Comparison of ENCODE assay signal across 13 cellular contexts in genomic region chr14:67722293-67722692, GRCh38. TPM values are rescaled to one million over a fixed set of nuclear protein-coding genes. Genes with fewer than 3 reads are reported as not detected.
A peak's percentile ranks its signal among the peaks of the same experiment; 100 is the strongest.
DNase-seq lines count a peak whose midpoint lies in the region; ATAC-seq and TF ChIP-seq lines count a peak whose summit lies in the region.
"Had no signal": no experiment of that assay in that cellular context is flagged by ENCODE, and none has a peak within 500 bp of the region (broad histone marks: within the 10 kb centered on the region; RNA-seq: fewer than 3 reads in every experiment).

No MANE protein-coding gene starts in this region.

- WGBS in right lobe of liver (ENCODE audit: insufficient coverage, low coverage, low lambda C conversion rate, missing lambda C conversion rate), result 16% methylated on average over 3 of the region's 3 CpGs
- 2% methylated on average over 3 of the region's 3 CpGs for WGBS in aorta, 2 donors

- H3K9me3 ChIP-seq in right lobe of liver (no peaks in the 10 kb centered on the region), aorta (ENCODE audit: control insufficient read depth, low read length) (no peaks in the 10 kb centered on the region)
- H3K9me3 ChIP-seq: HAP-1 had no signal

- H3K27ac Mint-ChIP-seq in activated T-cell treated with anti-CD3 and anti-CD28 coated beads, Interleukin-2, amount 50 U/mL, for 72 hours, result no peak overlapping the region
- no peak overlapping the region for H3K27ac Mint-ChIP-seq in activated T-cell treated with anti-CD3 and anti-CD28 coated beads, Interleukin-2, amount 50 U/mL, for 24 hours
- H3K27ac Mint-ChIP-seq: CD4-positive, alpha-beta T cell; stimulated activated effector memory CD8-positive, alpha-beta T cell treated with anti-CD3 and anti-CD28 coated beads, Interleukin-12 subunit alpha, Interleukin-12 subunit beta, amount 100 ng/mL, for 72 hours had no signal

- intact Hi-C loops in right lobe of liver (cut with DNase I), result no loop called here
- intact Hi-C loops in aorta (cut with DNase I), result no loop called here

- no peak for TF ChIP-seq CTCF in choroid plexus epithelial cell (conservative IDR thresholded peaks at IDR 0.05; ENCODE audit: low read depth, low read length)
- no peak for TF ChIP-seq CTCF in right lobe of liver (IDR thresholded peaks at IDR 0.05)

- ATAC-seq in activated T-cell treated with anti-CD3 and anti-CD28 coated beads, Interleukin-2, amount 50 U/mL, for 72 hours (replicated peaks in 1 of 2), result no peak
- ATAC-seq in right lobe of liver (peak; percentile 77 to 96 (median 90)), aorta (ENCODE audit: low FRiP score) (peak; percentile 70), GM18870 (IDR thresholded peaks at IDR 0.05; ENCODE audit: unreplicated experiment) (no peak), GM18502 (IDR thresholded peaks at IDR 0.05; ENCODE audit: poor library complexity, unreplicated experiment) (no peak), GM21786 (IDR thresholded peaks at IDR 0.05; ENCODE audit: unreplicated experiment) (no peak)
- ATAC-seq: stimulated activated effector memory CD8-positive, alpha-beta T cell treated with anti-CD3 and anti-CD28 coated beads, Interleukin-12 subunit alpha, Interleukin-12 subunit beta, amount 100 ng/mL, for 72 hours had no signal

- no peak for TF ChIP-seq POLR2A in right lobe of liver (IDR thresholded peaks at IDR 0.05)

- no peaks in the 10 kb centered on the region for H3K36me3 ChIP-seq in right lobe of liver
- no peaks in the 10 kb centered on the region for H3K36me3 ChIP-seq in aorta (ENCODE audit: control insufficient read depth in 1 of 2, insufficient read depth in 2 of 2, low read length in 1 of 2)
- H3K36me3 ChIP-seq: HAP-1 had no signal

- no peak for DNase-seq in activated T-cell treated with anti-CD3 and anti-CD28 coated beads, Interleukin-2, amount 50 U/mL, for 72 hours
- DNase-seq in activated T-cell treated with anti-CD3 and anti-CD28 coated beads, Interleukin-2, amount 50 U/mL, for 24 hours, result no peak
- peak; percentile 72 for DNase-seq in choroid plexus epithelial cell (ENCODE audit: low read depth)
- DNase-seq in right lobe of liver, result peak; percentile 39 to 83 (median 78)
- peak; percentile 74 to 80 for DNase-seq in aorta
- DNase-seq: CD4-positive, alpha-beta T cell; NK-92 treated with Interleukin-12 subunit alpha and Interleukin-12 subunit beta, amount 100 ng/mL, for 24 hours had no signal

- no peak overlapping the region for H3K4me3 ChIP-seq in choroid plexus epithelial cell (ENCODE audit: low read depth, low read length)
- no peak overlapping the region for H3K4me3 ChIP-seq in right lobe of liver
- no peak overlapping the region for H3K4me3 ChIP-seq in aorta (ENCODE audit: low read length in 2 of 2)
- H3K4me3 ChIP-seq: HAP-1 had no signal

- H3K4me1 ChIP-seq in right lobe of liver (no peaks in the 10 kb centered on the region), aorta (ENCODE audit: control insufficient read depth in 1 of 2, insufficient read depth in 2 of 2, low read length in 2 of 2) (peaks cover 0 to 3% of the 10 kb centered on the region in 2 donors)
- H3K4me1 ChIP-seq: HAP-1 had no signal

- H3K27ac ChIP-seq in right lobe of liver, result no peak overlapping the region
- H3K27ac ChIP-seq in aorta (ENCODE audit: low read depth in 1 of 2, low read length in 2 of 2), result no peak overlapping the region

- peaks cover 11% of the 10 kb centered on the region for H3K4me1 Mint-ChIP-seq in activated T-cell treated with anti-CD3 and anti-CD28 coated beads, Interleukin-2, amount 50 U/mL, for 72 hours (ENCODE audit: low read depth)
- peaks cover 10% of the 10 kb centered on the region for H3K4me1 Mint-ChIP-seq in activated T-cell treated with anti-CD3 and anti-CD28 coated beads, Interleukin-2, amount 50 U/mL, for 24 hours (ENCODE audit: low read depth)

- H3K27me3 ChIP-seq in right lobe of liver, result no peaks in the 10 kb centered on the region
- no peaks in the 10 kb centered on the region for H3K27me3 ChIP-seq in aorta (ENCODE audit: control insufficient read depth in 1 of 2, insufficient read depth in 2 of 2, low read length in 1 of 2)

- H3K27me3 Mint-ChIP-seq in activated T-cell treated with anti-CD3 and anti-CD28 coated beads, Interleukin-2, amount 50 U/mL, for 72 hours (ENCODE audit: low read depth), result peaks cover 54% of the 10 kb centered on the region
- H3K27me3 Mint-ChIP-seq in activated T-cell treated with anti-CD3 and anti-CD28 coated beads, Interleukin-2, amount 50 U/mL, for 24 hours, result peaks cover 50% of the 10 kb centered on the region

- H3K36me3 Mint-ChIP-seq in activated T-cell treated with anti-CD3 and anti-CD28 coated beads, Interleukin-2, amount 50 U/mL, for 72 hours (ENCODE audit: insufficient read depth in 2 of 2), result no peaks in the 10 kb centered on the region
- no peaks in the 10 kb centered on the region for H3K36me3 Mint-ChIP-seq in activated T-cell treated with anti-CD3 and anti-CD28 coated beads, Interleukin-2, amount 50 U/mL, for 24 hours (ENCODE audit: low read depth)
- H3K36me3 Mint-ChIP-seq: stimulated activated effector memory CD8-positive, alpha-beta T cell treated with anti-CD3 and anti-CD28 coated beads, Interleukin-12 subunit alpha, Interleukin-12 subunit beta, amount 100 ng/mL, for 72 hours had no signal

- H3K9me3 Mint-ChIP-seq in activated T-cell treated with anti-CD3 and anti-CD28 coated beads, Interleukin-2, amount 50 U/mL, for 72 hours, result no peaks in the 10 kb centered on the region
- H3K9me3 Mint-ChIP-seq in activated T-cell treated with anti-CD3 and anti-CD28 coated beads, Interleukin-2, amount 50 U/mL, for 24 hours, result no peaks in the 10 kb centered on the region
- H3K9me3 Mint-ChIP-seq: CD4-positive, alpha-beta T cell; stimulated activated effector memory CD8-positive, alpha-beta T cell treated with anti-CD3 and anti-CD28 coated beads, Interleukin-12 subunit alpha, Interleukin-12 subunit beta, amount 100 ng/mL, for 72 hours had no signal

- H3K4me3 Mint-ChIP-seq in activated T-cell treated with anti-CD3 and anti-CD28 coated beads, Interleukin-2, amount 50 U/mL, for 72 hours, result peak overlapping the region; percentile 7 to 24
- no peak overlapping the region for H3K4me3 Mint-ChIP-seq in activated T-cell treated with anti-CD3 and anti-CD28 coated beads, Interleukin-2, amount 50 U/mL, for 24 hours
- H3K4me3 Mint-ChIP-seq: CD4-positive, alpha-beta T cell; stimulated activated effector memory CD8-positive, alpha-beta T cell treated with anti-CD3 and anti-CD28 coated beads, Interleukin-12 subunit alpha, Interleukin-12 subunit beta, amount 100 ng/mL, for 72 hours had no signal

RNA-seq across cellular contexts. Expression of gene RDH12, which starts 20.6 kb away (rescaled TPM):
- total RNA-seq in activated T-cell treated with anti-CD3 and anti-CD28 coated beads, Interleukin-2, amount 50 U/mL, for 72 hours, result not detected
- total RNA-seq in right lobe of liver (1 to 10 TPM in 5 of 6 experiments, under 1 TPM in 1; 0.22 to 2.4 (median 1.2) TPM), aorta (not detected)
- polyA plus RNA-seq in aorta, result under 1 TPM in 1 of 2 donors, not detected in 1; 0.50 TPM
- total RNA-seq: CD4-positive, alpha-beta T cell; mononuclear cell had no signal

RNA-seq across cellular contexts. Expression of gene RDH11, which starts 26.7 kb away (rescaled TPM):
- total RNA-seq in activated T-cell treated with anti-CD3 and anti-CD28 coated beads, Interleukin-2, amount 50 U/mL, for 72 hours, result 10 to 100 TPM; 47.4 to 49.9 TPM
- 100 to 1,000 TPM in 2 of 6 experiments, 10 to 100 TPM in 4; 35.5 to 106 (median 83.4) TPM for total RNA-seq in right lobe of liver
- total RNA-seq in aorta, result 10 to 100 TPM; 34.8 to 38.7 TPM
- polyA plus RNA-seq in aorta, result 10 to 100 TPM; 24.2 to 36.9 TPM

RNA-seq across cellular contexts. Expression of gene VTI1B, which starts 47.9 kb away (rescaled TPM):
- 10 to 100 TPM; 65.7 to 71.3 TPM for total RNA-seq in activated T-cell treated with anti-CD3 and anti-CD28 coated beads, Interleukin-2, amount 50 U/mL, for 72 hours
- 10 to 100 TPM; 44.2 to 70.1 (median 54.6) TPM for total RNA-seq in right lobe of liver
- 10 to 100 TPM; 94.0 to 95.4 TPM for total RNA-seq in aorta
- polyA plus RNA-seq in aorta, result 100 to 1,000 TPM in 1 of 2 donors, 10 to 100 TPM in 1; 88.9 to 140 TPM

Comparison
In these comparisons a context has a peak if more than half of its experiments do, and no peak if none do; other contexts are left out.
1. ATAC-seq: peak in right lobe of liver (4 of 4) and aorta (single experiment); none in activated T-cell treated with anti-CD3 and anti-CD28 coated beads, Interleukin-2, amount 50 U/mL, for 72 hours (0 of 2), GM18870 (single experiment), GM18502 (single experiment) and GM21786 (single experiment).
2. DNase-seq: peak in choroid plexus epithelial cell (single experiment), right lobe of liver (3 of 3) and aorta (2 of 2); none in activated T-cell treated with anti-CD3 and anti-CD28 coated beads, Interleukin-2, amount 50 U/mL, for 72 hours (0 of 2) and activated T-cell treated with anti-CD3 and anti-CD28 coated beads, Interleukin-2, amount 50 U/mL, for 24 hours (single experiment).